ENCODE assay signal across 8 cellular contexts in genomic region chr14:45251912-45252311, GRCh38. TPM values are rescaled to one million over a fixed set of nuclear protein-coding genes. Genes with fewer than 3 reads are reported as not detected.
DNase-seq lines count a peak whose midpoint lies in the region; ATAC-seq and TF ChIP-seq lines count a peak whose summit lies in the region.

No MANE protein-coding gene starts in this region.

- H3K9ac ChIP-seq in SK-N-MC (ENCODE audit: insufficient read length) (peak overlapping the region; percentile 69), parathyroid adenoma (no peak overlapping the region)

- no peak overlapping the region for H2AFZ ChIP-seq in parathyroid adenoma

- no peaks in the 10 kb centered on the region for H3K27me3 ChIP-seq in GM06990 (replicated peaks; ENCODE audit: control insufficient read depth, insufficient read depth, low read length)
- H3K27me3 ChIP-seq in parathyroid adenoma (ENCODE audit: control insufficient read depth, insufficient read depth, low read length), result no peaks in the 10 kb centered on the region

- ATAC-seq in HG03520 (IDR thresholded peaks at IDR 0.05; ENCODE audit: unreplicated experiment), result peak; percentile 71

- H3K79me2 ChIP-seq in parathyroid adenoma, result no peaks in the 10 kb centered on the region

- peak; percentile 54 for DNase-seq in GM06990 (ENCODE audit: extremely low read depth, insufficient read length)
- DNase-seq in GM20000 (ENCODE audit: low spot score), result peak; percentile 71
- DNase-seq in SK-N-MC (ENCODE audit: low read depth, low spot score), result no peak
- DNase-seq in epithelial cell of proximal tubule (ENCODE audit: low read depth), result no peak
- DNase-seq in ecto neural progenitor cell (ENCODE audit: low spot score), result no peak
- no peak for DNase-seq in NCI-H2081 (lab: John Stamatoyannopoulos, UW)

- no peak overlapping the region for H3K27ac ChIP-seq in SK-N-MC
- no peak overlapping the region for H3K27ac ChIP-seq in parathyroid adenoma

- H3K4me3 ChIP-seq in GM06990 (replicated peaks; ENCODE audit: low read depth, low read length), result peak overlapping the region; percentile 84
- H3K4me3 ChIP-seq in SK-N-MC, result peak overlapping the region; percentile 85
- H3K4me3 ChIP-seq in epithelial cell of proximal tubule (ENCODE audit: low read depth, low read length), result peak overlapping the region; percentile 85
- peak overlapping the region; percentile 81 for H3K4me3 ChIP-seq in parathyroid adenoma (ENCODE audit: low read depth, low read length)

- H3K36me3 ChIP-seq in GM06990 (ENCODE audit: control insufficient read depth, insufficient read depth, low read length) (no peaks in the 10 kb centered on the region), SK-N-MC (ENCODE audit: insufficient read depth, low read length) (no peaks in the 10 kb centered on the region), parathyroid adenoma (ENCODE audit: control insufficient read depth, insufficient read depth, low read length) (no peaks in the 10 kb centered on the region)

- H3K9me3 ChIP-seq in SK-N-MC (ENCODE audit: low read depth, low read length) (no peaks in the 10 kb centered on the region), parathyroid adenoma (ENCODE audit: control insufficient read depth, low read length) (no peaks in the 10 kb centered on the region)

- TF ChIP-seq CTCF in GM06990 (IDR thresholded peaks at IDR 0.05; ENCODE audit: insufficient read depth, low read length, poor library complexity, severe bottlenecking) (no peak), GM20000 (IDR thresholded peaks at IDR 0.05; ENCODE audit: extremely low read depth, missing control alignments) (no peak), epithelial cell of proximal tubule (conservative IDR thresholded peaks at IDR 0.05; ENCODE audit: low read depth, low read length) (no peak), parathyroid adenoma (IDR thresholded peaks at IDR 0.05) (no peak)

- no peaks in the 10 kb centered on the region for H3K4me1 ChIP-seq in parathyroid adenoma

- H3K4me2 ChIP-seq in parathyroid adenoma (ENCODE audit: low read length), result peak overlapping the region; percentile 94

RNA-seq across cellular contexts. Expression of gene MIS18BP1, which starts 1.1 kb away (rescaled TPM):
- 26.8 and 27.1 TPM in 2 replicates for total RNA-seq in epithelial cell of proximal tubule

Comparison
In these comparisons a context has a peak if more than half of its experiments do, and no peak if none do; other contexts are left out.
1. DNase-seq: peak in GM06990 (single experiment) and GM20000 (single experiment); none in SK-N-MC (single experiment), epithelial cell of proximal tubule (single experiment), ecto neural progenitor cell (single experiment) and NCI-H2081 (0 of 2).
2. Peak in every context shown above with its lines, with median percentiles within 50 percentile points of each other: H3K4me3 ChIP-seq.